ENCODE assay signal across 1 cellular context in genomic region chr1:24226754-24227153, GRCh38.
TF ChIP-seq lines count a peak whose summit lies in the region.

No MANE protein-coding gene starts in this region.

TF ChIP-seq in GM12878, 131 proteins besides CTCF, POLR2A, EP300 and RAD21 (continues in another document):
- TF ChIP-seq IKZF2 (IDR thresholded peaks at IDR 0.05) (peak; percentile 75 to 83), SMC3 (IDR thresholded peaks at IDR 0.05; ENCODE audit: borderline replicate concordance, low read length) (no peak), JUND (IDR thresholded peaks at IDR 0.05; ENCODE audit: low read depth, low read length) (no peak), ESRRA (IDR thresholded peaks at IDR 0.05; ENCODE audit: low read length) (no peak), SMAD5 (IDR thresholded peaks at IDR 0.05; ENCODE audit: low read depth) (no peak), RB1 (IDR thresholded peaks at IDR 0.05; ENCODE audit: borderline replicate concordance) (no peak), ZBTB4 (CRISPR knock-in tag; IDR thresholded peaks at IDR 0.05) (no peak), ZNF217 (IDR thresholded peaks at IDR 0.05) (no peak), ZNF274 (IDR thresholded peaks at IDR 0.05; ENCODE audit: insufficient read depth, insufficient read length) (no peak), ZBTB33 (IDR thresholded peaks at IDR 0.05) (no peak), EED (IDR thresholded peaks at IDR 0.05; ENCODE audit: low read depth) (peak; percentile 88), POU2F2 (IDR thresholded peaks at IDR 0.05; ENCODE audit: borderline replicate concordance, low read depth, low read length) (no peak), NR2C2 (IDR thresholded peaks at IDR 0.05; ENCODE audit: borderline replicate concordance, control insufficient read depth, insufficient read length, low read depth) (no peak), YBX1 (IDR thresholded peaks at IDR 0.05) (no peak), TARDBP (IDR thresholded peaks at IDR 0.05; ENCODE audit: borderline replicate concordance) (no peak), RELB (IDR thresholded peaks at IDR 0.05; ENCODE audit: low read depth) (no peak), POLR2AphosphoS5 (IDR thresholded peaks at IDR 0.05; ENCODE audit: low read length) (no peak), EZH2 (IDR thresholded peaks at IDR 0.05; ENCODE audit: borderline replicate concordance, control insufficient read depth, low read depth, low read length) (no peak), ZNF24 (IDR thresholded peaks at IDR 0.05) (no peak)
- TF ChIP-seq, protein P1, sequence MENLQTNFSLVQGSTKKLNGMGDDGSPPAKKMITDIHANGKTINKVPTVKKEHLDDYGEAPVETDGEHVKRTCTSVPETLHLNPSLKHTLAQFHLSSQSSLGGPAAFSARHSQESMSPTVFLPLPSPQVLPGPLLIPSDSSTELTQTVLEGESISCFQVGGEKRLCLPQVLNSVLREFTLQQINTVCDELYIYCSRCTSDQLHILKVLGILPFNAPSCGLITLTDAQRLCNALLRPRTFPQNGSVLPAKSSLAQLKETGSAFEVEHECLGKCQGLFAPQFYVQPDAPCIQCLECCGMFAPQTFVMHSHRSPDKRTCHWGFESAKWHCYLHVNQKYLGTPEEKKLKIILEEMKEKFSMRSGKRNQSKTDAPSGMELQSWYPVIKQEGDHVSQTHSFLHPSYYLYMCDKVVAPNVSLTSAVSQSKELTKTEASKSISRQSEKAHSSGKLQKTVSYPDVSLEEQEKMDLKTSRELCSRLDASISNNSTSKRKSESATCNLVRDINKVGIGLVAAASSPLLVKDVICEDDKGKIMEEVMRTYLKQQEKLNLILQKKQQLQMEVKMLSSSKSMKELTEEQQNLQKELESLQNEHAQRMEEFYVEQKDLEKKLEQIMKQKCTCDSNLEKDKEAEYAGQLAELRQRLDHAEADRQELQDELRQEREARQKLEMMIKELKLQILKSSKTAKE (IDR thresholded peaks at IDR 0.05; ENCODE audit: low read depth, poor library complexity, severe bottlenecking), result no peak
- TF ChIP-seq, protein P2, sequence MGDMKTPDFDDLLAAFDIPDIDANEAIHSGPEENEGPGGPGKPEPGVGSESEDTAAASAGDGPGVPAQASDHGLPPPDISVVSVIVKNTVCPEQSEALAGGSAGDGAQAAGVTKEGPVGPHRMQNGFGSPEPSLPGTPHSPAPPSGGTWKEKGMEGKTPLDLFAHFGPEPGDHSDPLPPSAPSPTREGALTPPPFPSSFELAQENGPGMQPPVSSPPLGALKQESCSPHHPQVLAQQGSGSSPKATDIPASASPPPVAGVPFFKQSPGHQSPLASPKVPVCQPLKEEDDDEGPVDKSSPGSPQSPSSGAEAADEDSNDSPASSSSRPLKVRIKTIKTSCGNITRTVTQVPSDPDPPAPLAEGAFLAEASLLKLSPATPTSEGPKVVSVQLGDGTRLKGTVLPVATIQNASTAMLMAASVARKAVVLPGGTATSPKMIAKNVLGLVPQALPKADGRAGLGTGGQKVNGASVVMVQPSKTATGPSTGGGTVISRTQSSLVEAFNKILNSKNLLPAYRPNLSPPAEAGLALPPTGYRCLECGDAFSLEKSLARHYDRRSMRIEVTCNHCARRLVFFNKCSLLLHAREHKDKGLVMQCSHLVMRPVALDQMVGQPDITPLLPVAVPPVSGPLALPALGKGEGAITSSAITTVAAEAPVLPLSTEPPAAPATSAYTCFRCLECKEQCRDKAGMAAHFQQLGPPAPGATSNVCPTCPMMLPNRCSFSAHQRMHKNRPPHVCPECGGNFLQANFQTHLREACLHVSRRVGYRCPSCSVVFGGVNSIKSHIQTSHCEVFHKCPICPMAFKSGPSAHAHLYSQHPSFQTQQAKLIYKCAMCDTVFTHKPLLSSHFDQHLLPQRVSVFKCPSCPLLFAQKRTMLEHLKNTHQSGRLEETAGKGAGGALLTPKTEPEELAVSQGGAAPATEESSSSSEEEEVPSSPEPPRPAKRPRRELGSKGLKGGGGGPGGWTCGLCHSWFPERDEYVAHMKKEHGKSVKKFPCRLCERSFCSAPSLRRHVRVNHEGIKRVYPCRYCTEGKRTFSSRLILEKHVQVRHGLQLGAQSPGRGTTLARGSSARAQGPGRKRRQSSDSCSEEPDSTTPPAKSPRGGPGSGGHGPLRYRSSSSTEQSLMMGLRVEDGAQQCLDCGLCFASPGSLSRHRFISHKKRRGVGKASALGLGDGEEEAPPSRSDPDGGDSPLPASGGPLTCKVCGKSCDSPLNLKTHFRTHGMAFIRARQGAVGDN (IDR thresholded peaks at IDR 0.05), result no peak
- TF ChIP-seq, protein P3, sequence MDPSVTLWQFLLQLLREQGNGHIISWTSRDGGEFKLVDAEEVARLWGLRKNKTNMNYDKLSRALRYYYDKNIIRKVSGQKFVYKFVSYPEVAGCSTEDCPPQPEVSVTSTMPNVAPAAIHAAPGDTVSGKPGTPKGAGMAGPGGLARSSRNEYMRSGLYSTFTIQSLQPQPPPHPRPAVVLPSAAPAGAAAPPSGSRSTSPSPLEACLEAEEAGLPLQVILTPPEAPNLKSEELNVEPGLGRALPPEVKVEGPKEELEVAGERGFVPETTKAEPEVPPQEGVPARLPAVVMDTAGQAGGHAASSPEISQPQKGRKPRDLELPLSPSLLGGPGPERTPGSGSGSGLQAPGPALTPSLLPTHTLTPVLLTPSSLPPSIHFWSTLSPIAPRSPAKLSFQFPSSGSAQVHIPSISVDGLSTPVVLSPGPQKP (IDR thresholded peaks at IDR 0.05; ENCODE audit: low read depth, low read length), result no peak
- TF ChIP-seq, protein P4, sequence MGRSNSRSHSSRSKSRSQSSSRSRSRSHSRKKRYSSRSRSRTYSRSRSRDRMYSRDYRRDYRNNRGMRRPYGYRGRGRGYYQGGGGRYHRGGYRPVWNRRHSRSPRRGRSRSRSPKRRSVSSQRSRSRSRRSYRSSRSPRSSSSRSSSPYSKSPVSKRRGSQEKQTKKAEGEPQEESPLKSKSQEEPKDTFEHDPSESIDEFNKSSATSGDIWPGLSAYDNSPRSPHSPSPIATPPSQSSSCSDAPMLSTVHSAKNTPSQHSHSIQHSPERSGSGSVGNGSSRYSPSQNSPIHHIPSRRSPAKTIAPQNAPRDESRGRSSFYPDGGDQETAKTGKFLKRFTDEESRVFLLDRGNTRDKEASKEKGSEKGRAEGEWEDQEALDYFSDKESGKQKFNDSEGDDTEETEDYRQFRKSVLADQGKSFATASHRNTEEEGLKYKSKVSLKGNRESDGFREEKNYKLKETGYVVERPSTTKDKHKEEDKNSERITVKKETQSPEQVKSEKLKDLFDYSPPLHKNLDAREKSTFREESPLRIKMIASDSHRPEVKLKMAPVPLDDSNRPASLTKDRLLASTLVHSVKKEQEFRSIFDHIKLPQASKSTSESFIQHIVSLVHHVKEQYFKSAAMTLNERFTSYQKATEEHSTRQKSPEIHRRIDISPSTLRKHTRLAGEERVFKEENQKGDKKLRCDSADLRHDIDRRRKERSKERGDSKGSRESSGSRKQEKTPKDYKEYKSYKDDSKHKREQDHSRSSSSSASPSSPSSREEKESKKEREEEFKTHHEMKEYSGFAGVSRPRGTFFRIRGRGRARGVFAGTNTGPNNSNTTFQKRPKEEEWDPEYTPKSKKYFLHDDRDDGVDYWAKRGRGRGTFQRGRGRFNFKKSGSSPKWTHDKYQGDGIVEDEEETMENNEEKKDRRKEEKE (IDR thresholded peaks at IDR 0.05), result no peak
- TF ChIP-seq, protein P5, sequence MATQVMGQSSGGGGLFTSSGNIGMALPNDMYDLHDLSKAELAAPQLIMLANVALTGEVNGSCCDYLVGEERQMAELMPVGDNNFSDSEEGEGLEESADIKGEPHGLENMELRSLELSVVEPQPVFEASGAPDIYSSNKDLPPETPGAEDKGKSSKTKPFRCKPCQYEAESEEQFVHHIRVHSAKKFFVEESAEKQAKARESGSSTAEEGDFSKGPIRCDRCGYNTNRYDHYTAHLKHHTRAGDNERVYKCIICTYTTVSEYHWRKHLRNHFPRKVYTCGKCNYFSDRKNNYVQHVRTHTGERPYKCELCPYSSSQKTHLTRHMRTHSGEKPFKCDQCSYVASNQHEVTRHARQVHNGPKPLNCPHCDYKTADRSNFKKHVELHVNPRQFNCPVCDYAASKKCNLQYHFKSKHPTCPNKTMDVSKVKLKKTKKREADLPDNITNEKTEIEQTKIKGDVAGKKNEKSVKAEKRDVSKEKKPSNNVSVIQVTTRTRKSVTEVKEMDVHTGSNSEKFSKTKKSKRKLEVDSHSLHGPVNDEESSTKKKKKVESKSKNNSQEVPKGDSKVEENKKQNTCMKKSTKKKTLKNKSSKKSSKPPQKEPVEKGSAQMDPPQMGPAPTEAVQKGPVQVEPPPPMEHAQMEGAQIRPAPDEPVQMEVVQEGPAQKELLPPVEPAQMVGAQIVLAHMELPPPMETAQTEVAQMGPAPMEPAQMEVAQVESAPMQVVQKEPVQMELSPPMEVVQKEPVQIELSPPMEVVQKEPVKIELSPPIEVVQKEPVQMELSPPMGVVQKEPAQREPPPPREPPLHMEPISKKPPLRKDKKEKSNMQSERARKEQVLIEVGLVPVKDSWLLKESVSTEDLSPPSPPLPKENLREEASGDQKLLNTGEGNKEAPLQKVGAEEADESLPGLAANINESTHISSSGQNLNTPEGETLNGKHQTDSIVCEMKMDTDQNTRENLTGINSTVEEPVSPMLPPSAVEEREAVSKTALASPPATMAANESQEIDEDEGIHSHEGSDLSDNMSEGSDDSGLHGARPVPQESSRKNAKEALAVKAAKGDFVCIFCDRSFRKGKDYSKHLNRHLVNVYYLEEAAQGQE (IDR thresholded peaks at IDR 0.05; ENCODE audit: low read depth, low read length), result no peak
- TF ChIP-seq, protein P6, sequence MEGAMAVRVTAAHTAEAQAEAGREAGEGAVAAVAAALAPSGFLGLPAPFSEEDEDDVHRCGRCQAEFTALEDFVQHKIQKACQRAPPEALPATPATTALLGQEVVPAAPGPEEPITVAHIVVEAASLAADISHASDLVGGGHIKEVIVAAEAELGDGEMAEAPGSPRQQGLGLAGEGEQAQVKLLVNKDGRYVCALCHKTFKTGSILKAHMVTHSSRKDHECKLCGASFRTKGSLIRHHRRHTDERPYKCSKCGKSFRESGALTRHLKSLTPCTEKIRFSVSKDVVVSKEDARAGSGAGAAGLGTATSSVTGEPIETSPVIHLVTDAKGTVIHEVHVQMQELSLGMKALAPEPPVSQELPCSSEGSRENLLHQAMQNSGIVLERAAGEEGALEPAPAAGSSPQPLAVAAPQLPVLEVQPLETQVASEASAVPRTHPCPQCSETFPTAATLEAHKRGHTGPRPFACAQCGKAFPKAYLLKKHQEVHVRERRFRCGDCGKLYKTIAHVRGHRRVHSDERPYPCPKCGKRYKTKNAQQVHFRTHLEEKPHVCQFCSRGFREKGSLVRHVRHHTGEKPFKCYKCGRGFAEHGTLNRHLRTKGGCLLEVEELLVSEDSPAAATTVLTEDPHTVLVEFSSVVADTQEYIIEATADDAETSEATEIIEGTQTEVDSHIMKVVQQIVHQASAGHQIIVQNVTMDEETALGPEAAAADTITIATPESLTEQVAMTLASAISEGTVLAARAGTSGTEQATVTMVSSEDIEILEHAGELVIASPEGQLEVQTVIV (IDR thresholded peaks at IDR 0.05; ENCODE audit: borderline replicate concordance, partially characterized antibody), result no peak
- TF ChIP-seq, protein P7, sequence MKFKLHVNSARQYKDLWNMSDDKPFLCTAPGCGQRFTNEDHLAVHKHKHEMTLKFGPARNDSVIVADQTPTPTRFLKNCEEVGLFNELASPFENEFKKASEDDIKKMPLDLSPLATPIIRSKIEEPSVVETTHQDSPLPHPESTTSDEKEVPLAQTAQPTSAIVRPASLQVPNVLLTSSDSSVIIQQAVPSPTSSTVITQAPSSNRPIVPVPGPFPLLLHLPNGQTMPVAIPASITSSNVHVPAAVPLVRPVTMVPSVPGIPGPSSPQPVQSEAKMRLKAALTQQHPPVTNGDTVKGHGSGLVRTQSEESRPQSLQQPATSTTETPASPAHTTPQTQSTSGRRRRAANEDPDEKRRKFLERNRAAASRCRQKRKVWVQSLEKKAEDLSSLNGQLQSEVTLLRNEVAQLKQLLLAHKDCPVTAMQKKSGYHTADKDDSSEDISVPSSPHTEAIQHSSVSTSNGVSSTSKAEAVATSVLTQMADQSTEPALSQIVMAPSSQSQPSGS (IDR thresholded peaks at IDR 0.05; ENCODE audit: low read length), result peak; percentile 54; the same call in 1 of the 2 replicates
